24 cellular contexts compared by ENCODE assay signal in the genomic region with DNA sequence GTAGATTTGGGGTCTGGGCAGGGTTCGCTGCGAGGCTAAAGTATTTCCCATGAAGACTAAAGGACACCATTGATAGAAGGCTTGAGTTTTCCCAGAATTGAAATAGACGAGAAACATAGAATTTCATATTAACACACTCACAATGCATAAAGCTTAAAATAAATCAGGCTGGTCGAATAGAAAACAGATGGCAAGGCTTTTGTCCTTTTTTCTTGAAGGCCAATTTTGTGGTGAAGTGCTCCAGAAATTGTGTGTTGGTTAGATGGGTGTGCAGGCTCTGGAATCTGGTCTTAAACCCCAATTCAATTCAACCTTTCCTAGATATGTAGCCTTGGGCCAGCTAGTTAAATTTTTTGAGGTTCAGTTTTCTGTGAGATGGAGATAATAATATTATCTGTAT.
"Had no signal": no experiment of that assay in that cellular context is flagged by ENCODE, and none has a peak within 500 bp of the region (broad histone marks: within the 10 kb centered on the region; RNA-seq: fewer than 3 reads in every experiment).

No MANE protein-coding gene starts in this region.

- H3K4me3 ChIP-seq: spleen, testis, uterus had no signal

- DNase-seq: activated CD4-positive, alpha-beta memory T cell treated with anti-CD3 and anti-CD28 coated beads for 36 hours; activated CD4-positive, alpha-beta T cell treated with anti-CD3 and anti-CD28 coated beads for 48 hours; activated CD8-positive, alpha-beta memory T cell treated with anti-CD3 and anti-CD28 coated beads, Interleukin-2, amount 50 U/mL, for 48 hours; activated gamma-delta T cell; activated naive CD4-positive, alpha-beta T cell treated with anti-CD3 and anti-CD28 coated beads, Interleukin-2, amount 10 ng/mL, durations not matched to agents 7 days and 5 days; activated naive CD8-positive, alpha-beta T cell treated with anti-CD3 and anti-CD28 coated beads, Interleukin-2, amount 10 ng/mL, durations not matched to agents 7 days and 5 days; activated T-cell treated with anti-CD3 and anti-CD28 coated beads, Interleukin-2, amount 50 U/mL, for 24 hours; amniotic stem cell; central memory CD4-positive, alpha-beta T cell; dermis blood vessel endothelial cell; effector CD4-positive, alpha-beta T cell; head of caudate nucleus; posterior cingulate gyrus; right cardiac atrium; spleen; stimulated activated naive CD4-positive, alpha-beta T cell treated with Interleukin-2 at 50 U/mL for 16 hours; T-helper 9 cell; testis; uterus; WERI-Rb-1 had no signal

- H3K27ac ChIP-seq: epithelial cell of prostate, spleen, testis, uterus, WERI-Rb-1 had no signal

- H3K36me3 ChIP-seq: breast epithelium, spleen, uterus, WERI-Rb-1 had no signal

- H3K27me3 ChIP-seq: breast epithelium, spleen, testis, uterus had no signal

- H3K9me3 ChIP-seq: breast epithelium, spleen, testis, uterus had no signal

- ATAC-seq: activated CD4-positive, CD25-positive, alpha-beta regulatory T cell treated with anti-CD3 and anti-CD28 coated beads, Interleukin-2, amount 50 U/mL, for 24 hours; natural killer cell treated with Interleukin-12 subunit alpha and Interleukin-12 subunit beta and Interleukin-15 and Interleukin-18, amount 100 ng/mL, for 72 hours; right cardiac atrium had no signal

- H3K4me1 ChIP-seq: breast epithelium, testis, uterus had no signal
